In the genomic region with DNA sequence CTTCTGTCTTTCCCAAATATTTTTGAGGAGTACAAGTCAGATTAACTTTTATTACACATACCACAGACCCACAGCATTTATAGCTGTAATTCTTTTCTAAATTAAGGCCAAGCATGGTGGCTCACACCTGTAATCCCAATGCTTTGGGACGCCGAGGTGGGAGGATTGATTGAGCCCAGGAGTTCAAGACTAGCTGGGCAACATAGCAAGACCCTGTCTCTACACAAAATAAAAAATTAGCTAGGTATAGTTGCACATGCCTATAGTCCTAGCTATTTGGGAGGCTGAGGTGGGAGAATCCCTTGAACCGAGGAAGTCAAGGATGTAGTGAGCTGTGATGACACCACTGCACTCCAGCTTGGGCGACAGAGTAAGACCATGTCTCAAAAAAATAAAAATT, we compare ENCODE assay signal across 25 cellular contexts. TPM values are rescaled to one million over a fixed set of nuclear protein-coding genes. Genes with fewer than 3 reads are reported as not detected.
A peak's percentile ranks its signal among the peaks of the same experiment; 100 is the strongest.
DNase-seq lines count a peak whose midpoint lies in the region; ATAC-seq, FAIRE-seq and TF ChIP-seq lines count a peak whose summit lies in the region.
"Had no signal": no experiment of that assay in that cellular context is flagged by ENCODE, and none has a peak within 500 bp of the region (broad histone marks: within the 10 kb centered on the region; RNA-seq: fewer than 3 reads in every experiment).

No MANE protein-coding gene starts in this region.

- peak overlapping the region; percentile 48 for H3K4me3 Mint-ChIP-seq in activated T-helper 17 cell treated with anti-CD3 and anti-CD28 coated beads, Interleukin-2, amount 50 U/mL, for 72 hours
- H3K4me3 Mint-ChIP-seq in mesothelial cell of epicardium = no peak overlapping the region
- H3K4me3 Mint-ChIP-seq: B cell; CD4-positive, alpha-beta T cell; H9; HFFc6 had no signal

- H3K9me3 ChIP-seq in HepG2 (ENCODE audit: low read length) (no peaks in the 10 kb centered on the region), right lobe of liver (no peaks in the 10 kb centered on the region), endothelial cell of umbilical vein (replicated peaks; ENCODE audit: control insufficient read depth, insufficient read depth, low read length) (no peaks in the 10 kb centered on the region)
- H3K9me3 ChIP-seq: BLaER1 had no signal

- H2AFZ ChIP-seq in HepG2 (ENCODE audit: low read length) (no peak overlapping the region), endothelial cell of umbilical vein (ENCODE audit: low read depth, low read length) (no peak overlapping the region)
- H2AFZ ChIP-seq: GM23248 had no signal

- H3K27me3 Mint-ChIP-seq in activated T-helper 17 cell treated with anti-CD3 and anti-CD28 coated beads, Interleukin-2, amount 50 U/mL, for 72 hours = no peaks in the 10 kb centered on the region
- H3K27me3 Mint-ChIP-seq in mesothelial cell of epicardium (ENCODE audit: low read depth) = no peaks in the 10 kb centered on the region
- H3K27me3 Mint-ChIP-seq: CD4-positive, alpha-beta T cell had no signal

- no peak for TF ChIP-seq POLR2A in HepG2 (IDR thresholded peaks at IDR 0.05; ENCODE audit: insufficient read depth in 1 of 2, low read depth in 2 of 2, low read length in 2 of 2)
- no peak for TF ChIP-seq POLR2A in right lobe of liver (IDR thresholded peaks at IDR 0.05)
- no peak for TF ChIP-seq POLR2A in endothelial cell of umbilical vein (IDR thresholded peaks at IDR 0.05; ENCODE audit: low read depth, low read length)

- TF ChIP-seq CTCF in HepG2 (CRISPR knock-in tag; IDR thresholded peaks at IDR 0.05) (no peak), right lobe of liver (IDR thresholded peaks at IDR 0.05) (no peak), endothelial cell of umbilical vein (IDR thresholded peaks at IDR 0.05; ENCODE audit: extremely low read depth in 1 of 2, insufficient read depth in 1 of 2, low read depth in 1 of 2, low read length in 2 of 2) (no peak), mesothelial cell of epicardium (IDR thresholded peaks at IDR 0.05; ENCODE audit: unreplicated experiment) (no peak), foreskin fibroblast (IDR thresholded peaks at IDR 0.05; ENCODE audit: low read depth, low read length) (no peak)

- intact Hi-C loops in HepG2 (cut with micrococcal nuclease; ENCODE audit: unreplicated experiment) (no loop called here), right lobe of liver (cut with DNase I) (no loop called here), endothelial cell of umbilical vein (cut with micrococcal nuclease) (no loop called here), Right ventricle myocardium superior (cut with DNase I) (no loop called here)

- H4K20me1 ChIP-seq in HepG2 (ENCODE audit: insufficient read depth, low read length) = peaks cover 2% of the 10 kb centered on the region; the same call in 1 of the 2 replicates
- H4K20me1 ChIP-seq in endothelial cell of umbilical vein (replicated peaks; ENCODE audit: control insufficient read depth, extremely low read depth, insufficient read depth, low read length) = no peaks in the 10 kb centered on the region

- H3K4me2 ChIP-seq in HepG2 (ENCODE audit: low read depth, low read length) (peak overlapping the region; percentile 35), endothelial cell of umbilical vein (ENCODE audit: insufficient read depth, low read length) (no peak overlapping the region)
- H3K4me2 ChIP-seq: BLaER1 had no signal

- CTCF ChIA-PET in HepG2 (lab: Yijun Ruan, JAX; ENCODE audit: low intra/inter-chr PET ratio, low total read pairs) (no interaction called here), endothelial cell of umbilical vein (lab: Charles Lee) (interaction anchor here (1.5 to 1.8 kb wide), 2 partner anchors 8 to 9 kb away, joined by 3 to 6 read pairs; no protein-coding TSS in a partner anchor)

- H3K9me1 ChIP-seq in endothelial cell of umbilical vein (replicated peaks; ENCODE audit: control insufficient read depth, extremely low read depth, insufficient read depth, low read length) = no peaks in the 10 kb centered on the region

- H3K4me1 ChIP-seq in HepG2 (ENCODE audit: insufficient read depth, low read length) = peaks cover 72% of the 10 kb centered on the region
- H3K4me1 ChIP-seq in right lobe of liver = peaks cover 0 to 38% (median 10%) of the 10 kb centered on the region in 4 donors
- peaks cover 10% of the 10 kb centered on the region for H3K4me1 ChIP-seq in endothelial cell of umbilical vein (ENCODE audit: control insufficient read depth, extremely low read depth, insufficient read depth, low read length)

- H3K27me3 ChIP-seq in HepG2 (ENCODE audit: control insufficient read depth in 1 of 2, insufficient read depth in 2 of 2, low read length in 2 of 2) = no peaks in the 10 kb centered on the region; a peak in 1 of 5 replicates
- H3K27me3 ChIP-seq in right lobe of liver = no peaks in the 10 kb centered on the region
- no peaks in the 10 kb centered on the region for H3K27me3 ChIP-seq in endothelial cell of umbilical vein (ENCODE audit: control insufficient read depth in 2 of 2, insufficient read depth in 2 of 2, low read length in 2 of 2)

- in situ Hi-C loops in HepG2 (cut with HindIII; ENCODE audit: extremely low pct_ligation_motif_present, low pct_unique_long_range_greater_than_20kb) = no loop called here

- H3K4me3 ChIP-seq in HepG2 (replicated peaks in 1 of 3; ENCODE audit: insufficient read depth in 1 of 3, low read depth in 2 of 3, low read length in 3 of 3) = no peak overlapping the region; a peak in 1 of 6 replicates
- no peak overlapping the region for H3K4me3 ChIP-seq in right lobe of liver
- H3K4me3 ChIP-seq in endothelial cell of umbilical vein (replicated peaks in 1 of 3; ENCODE audit: insufficient read depth in 1 of 3, low read depth in 1 of 3, low read length in 3 of 3) = no peak overlapping the region
- no peak overlapping the region for H3K4me3 ChIP-seq in foreskin fibroblast (ENCODE audit: low read depth in 1 of 2, low read length in 2 of 2)
- H3K4me3 ChIP-seq: BLaER1, GM23248 had no signal

- POLR2A ChIA-PET in HepG2 (lab: Yijun Ruan, JAX) (interaction anchor here (1.3 kb wide), 1 partner anchor 10 kb away, joined by 8 read pairs; no protein-coding TSS in a partner anchor), endothelial cell of umbilical vein (lab: Charles Lee) (no interaction called here)

- FAIRE-seq in HepG2 (lab: Jason Lieb, UNC) (no peak), endothelial cell of umbilical vein (lab: Jason Lieb, UNC) (peak; percentile 38)
- FAIRE-seq: A204.1, D721Med, GM19239 had no signal

- TF ChIP-seq RAD21 in HepG2 (CRISPR knock-in tag; IDR thresholded peaks at IDR 0.05) = no peak

- H3K27ac Mint-ChIP-seq in activated T-helper 17 cell treated with anti-CD3 and anti-CD28 coated beads, Interleukin-2, amount 50 U/mL, for 72 hours = no peak overlapping the region
- H3K27ac Mint-ChIP-seq in mesothelial cell of epicardium = no peak overlapping the region
- H3K27ac Mint-ChIP-seq: B cell, HFFc6 had no signal

- peaks cover 0 to 10% of the 10 kb centered on the region in 2 experiments; a peak in 2 of 5 replicates for H3K36me3 ChIP-seq in HepG2 (replicated peaks in 1 of 2; ENCODE audit: control insufficient read depth in 1 of 2, insufficient read depth in 2 of 2, low read length in 2 of 2)
- H3K36me3 ChIP-seq in right lobe of liver = peaks cover 0 to 5% (median 0%) of the 10 kb centered on the region in 4 donors
- H3K36me3 ChIP-seq in endothelial cell of umbilical vein (ENCODE audit: control insufficient read depth in 2 of 2, extremely low read depth in 1 of 2, insufficient read depth in 2 of 2, low read length in 2 of 2) = no peaks in the 10 kb centered on the region
- H3K36me3 ChIP-seq: BLaER1 had no signal

- dilution Hi-C loops in endothelial cell of umbilical vein (cut with MboI; ENCODE audit: extremely low pct_ligation_motif_present, low sequenced_read_pairs) = no loop called here

- no peak for ATAC-seq in HepG2
- no peak for ATAC-seq in right lobe of liver
- ATAC-seq in activated T-helper 17 cell treated with anti-CD3 and anti-CD28 coated beads, Interleukin-2, amount 50 U/mL, for 72 hours (replicated peaks) = no peak
- no peak for ATAC-seq in Right ventricle myocardium superior (ENCODE audit: poor library complexity)
- ATAC-seq: HCT116 had no signal

- H3K4me1 Mint-ChIP-seq in activated T-helper 17 cell treated with anti-CD3 and anti-CD28 coated beads, Interleukin-2, amount 50 U/mL, for 72 hours = peaks cover 29% of the 10 kb centered on the region
- peaks cover 18% of the 10 kb centered on the region for H3K4me1 Mint-ChIP-seq in mesothelial cell of epicardium

- H3K27ac ChIP-seq in HepG2 (ENCODE audit: extremely low read length, insufficient read depth, low read length) = no peak overlapping the region
- H3K27ac ChIP-seq in right lobe of liver = peak overlapping the region in 1 of 3 donors; percentile 41
- H3K27ac ChIP-seq in endothelial cell of umbilical vein (ENCODE audit: insufficient read depth, low read depth, low read length) = no peak overlapping the region
- H3K27ac ChIP-seq: 22Rv1, BLaER1, C4-2B, GM23248 had no signal

- 94% methylated on average over 4 of the region's 4 CpGs for WGBS in HepG2 (ENCODE audit: low lambda C conversion rate)
- 100% methylated on average over 4 of the region's 4 CpGs for WGBS in right lobe of liver (ENCODE audit: insufficient coverage, low coverage, low lambda C conversion rate, missing lambda C conversion rate)

- no peak for DNase-seq in HepG2 (ENCODE audit: low spot score)
- DNase-seq in right lobe of liver = no peak
- DNase-seq in endothelial cell of umbilical vein (ENCODE audit: low read depth, low spot score) = no peak
- no peak for DNase-seq in mesothelial cell of epicardium (ENCODE audit: low spot score in 2 of 2, unreplicated experiment in 2 of 2)
- no peak for DNase-seq in foreskin fibroblast
- no peak for DNase-seq in effector CD4-positive, alpha-beta T cell
- no peak for DNase-seq in Right ventricle myocardium superior
- DNase-seq: CD4-positive, alpha-beta T cell; CD8-positive, alpha-beta memory T cell; DMS 273 treated with DMSO at 0.1 percent for 48 hours; DMS79; EL; GDM1; GM23248; H9; HFFc6 had no signal

- H3K9ac ChIP-seq in HepG2 (ENCODE audit: insufficient read depth, low read depth, low read length) (peak overlapping the region; percentile 37; the same call in 1 of the 2 replicates), endothelial cell of umbilical vein (replicated peaks; ENCODE audit: extremely low read depth, insufficient read depth, low read length) (no peak overlapping the region)
- H3K9ac ChIP-seq: BLaER1, GM23248 had no signal

- TF ChIP-seq EP300 in HepG2 (IDR thresholded peaks at IDR 0.05; ENCODE audit: low read depth in 2 of 2, low read length in 2 of 2) (no peak), HepG2 (CRISPR knock-in tag; IDR thresholded peaks at IDR 0.05; ENCODE audit: borderline replicate concordance) (no peak)

- peaks cover 96% of the 10 kb centered on the region for H3K36me3 Mint-ChIP-seq in activated T-helper 17 cell treated with anti-CD3 and anti-CD28 coated beads, Interleukin-2, amount 50 U/mL, for 72 hours (ENCODE audit: low read depth)
- peaks cover 9% of the 10 kb centered on the region for H3K36me3 Mint-ChIP-seq in mesothelial cell of epicardium

- peaks cover 95% of the 10 kb centered on the region for H3K79me2 ChIP-seq in HepG2 (ENCODE audit: insufficient read depth, low read length)
- peaks cover 20% of the 10 kb centered on the region for H3K79me2 ChIP-seq in endothelial cell of umbilical vein (ENCODE audit: control insufficient read depth, insufficient read depth, low read length)

- BruUV-seq in HepG2 (replicated peaks; lab: Mats Ljungman, UMichigan) (no TSS peak), endothelial cell of umbilical vein (replicated peaks; lab: Mats Ljungman, UMichigan) (no TSS peak)

- H3K9me3 Mint-ChIP-seq in activated T-helper 17 cell treated with anti-CD3 and anti-CD28 coated beads, Interleukin-2, amount 50 U/mL, for 72 hours = no peaks in the 10 kb centered on the region
- peaks cover 3% of the 10 kb centered on the region for H3K9me3 Mint-ChIP-seq in mesothelial cell of epicardium
- H3K9me3 Mint-ChIP-seq: CD4-positive, alpha-beta T cell; CD8-positive, alpha-beta memory T cell; HFFc6 had no signal

RNA-seq across cellular contexts. Expression of a gene that starts 7.0 kb away (rescaled TPM):
- total RNA-seq in HepG2 (2016; rRNA removed; fragmentation: Illumina TruSeq; extraction: Trizol) (46.6 and 69.1 TPM in 2 replicates), right lobe of liver (10 to 100 TPM; 41.9 to 74.2 (median 48.4) TPM), endothelial cell of umbilical vein (12.7 and 19.5 TPM in 2 replicates), mesothelial cell of epicardium (31.4 to 31.9 TPM (median 31.5 TPM) in 3 replicates), Right ventricle myocardium superior (12.5 TPM)
- 75.4 and 77.4 TPM in 2 replicates for total RNA-seq in HepG2 (2016; cell fraction: cytosol; rRNA removed; fragmentation: Illumina TruSeq; extraction: Trizol; ENCODE audit: low read depth)
- 45.6 and 69.2 TPM in 2 replicates for total RNA-seq in HepG2 (2016; cell fraction: insoluble cytoplasmic fraction; rRNA removed; fragmentation: Illumina TruSeq; extraction: Trizol)
- 44.8 and 48.7 TPM in 2 replicates for total RNA-seq in HepG2 (2016; cell fraction: membrane; rRNA removed; fragmentation: Illumina TruSeq; extraction: Trizol)
- 37.1 and 40.3 TPM in 2 replicates for total RNA-seq in HepG2 (2016; cell fraction: nucleus; rRNA removed; fragmentation: Illumina TruSeq; extraction: Trizol)
- polyA plus RNA-seq in HepG2 (2011; rRNA removed) (33.8 and 45.7 TPM in 2 replicates), endothelial cell of umbilical vein (7.0 and 7.4 TPM in 2 replicates)
- 38.7 and 54.1 TPM in 2 replicates for polyA plus RNA-seq in HepG2 (2011; cell fraction: cytosol; rRNA removed)
- 18.4 and 20.7 TPM in 2 replicates for polyA plus RNA-seq in HepG2 (2011; cell fraction: nucleus; rRNA removed)
- 38.8 and 40.2 TPM in 2 replicates for polyA plus RNA-seq in HepG2 (2012)
- polyA plus RNA-seq in HepG2 (2016; cell fraction: cytosol; fragmentation: Illumina TruSeq; extraction: Trizol; ENCODE audit: low read depth) = 2.3 and 2.6 TPM in 2 replicates
- polyA plus RNA-seq in HepG2 (2016; cell fraction: insoluble cytoplasmic fraction; fragmentation: Illumina TruSeq; extraction: Trizol; ENCODE audit: low read depth) = 45.8 and 48.8 TPM in 2 replicates
- polyA plus RNA-seq in HepG2 (2016; cell fraction: membrane; fragmentation: Illumina TruSeq; extraction: Trizol; ENCODE audit: low read depth) = 11.5 and 13.5 TPM in 2 replicates
- polyA plus RNA-seq in HepG2 (2016; cell fraction: nucleus; fragmentation: Illumina TruSeq; extraction: Trizol; ENCODE audit: insufficient read depth, low read depth) = 29.0 and 30.6 TPM in 2 replicates
- 16.0 and 66.0 TPM in 2 replicates for polyA minus RNA-seq in HepG2 (2011; rRNA and poly(A)+ RNA removed; ENCODE audit: low replicate concordance)
- 50.3 and 55.0 TPM in 2 replicates for polyA minus RNA-seq in HepG2 (2011; cell fraction: cytosol; rRNA and poly(A)+ RNA removed)
- polyA minus RNA-seq in HepG2 (2011; cell fraction: nucleus; rRNA and poly(A)+ RNA removed) = 53.4 and 59.3 TPM in 2 replicates
- 100 to 1,000 TPM in 1 of 2 donors, 10 to 100 TPM in 1; 68.8 to 125 TPM for total RNA-seq in activated T-helper 17 cell treated with anti-CD3 and anti-CD28 coated beads, Interleukin-2, amount 50 U/mL, for 72 hours
- 7.0 and 8.0 TPM in 2 replicates for polyA plus RNA-seq in endothelial cell of umbilical vein (2011; cell fraction: cytosol; rRNA removed)
- 6.7 TPM in 2 replicates for polyA plus RNA-seq in endothelial cell of umbilical vein (2011; cell fraction: nucleus; rRNA removed)
- 9.5 and 10.6 TPM in 2 replicates for polyA plus RNA-seq in endothelial cell of umbilical vein (2012)
- 22.5 and 29.6 TPM in 2 replicates for polyA minus RNA-seq in endothelial cell of umbilical vein
- 10.1 TPM for polyA minus RNA-seq in endothelial cell of umbilical vein (2011; cell fraction: cytosol; rRNA and poly(A)+ RNA removed)
- 7.2 and 15.1 TPM in 2 replicates for polyA minus RNA-seq in endothelial cell of umbilical vein (2011; cell fraction: nucleus; rRNA and poly(A)+ RNA removed)

RNA-seq across cellular contexts. Expression of a gene that starts 56.0 kb away (rescaled TPM):
- total RNA-seq in HepG2 (2016; rRNA removed; fragmentation: Illumina TruSeq; extraction: Trizol) = 6.9 and 10.1 TPM in 2 replicates
- total RNA-seq in HepG2 (2016; cell fraction: cytosol; rRNA removed; fragmentation: Illumina TruSeq; extraction: Trizol; ENCODE audit: low read depth) = 2.9 and 3.5 TPM in 2 replicates
- total RNA-seq in HepG2 (2016; cell fraction: insoluble cytoplasmic fraction; rRNA removed; fragmentation: Illumina TruSeq; extraction: Trizol) = 7.6 and 9.8 TPM in 2 replicates
- total RNA-seq in HepG2 (2016; cell fraction: membrane; rRNA removed; fragmentation: Illumina TruSeq; extraction: Trizol) = 9.4 and 10.1 TPM in 2 replicates
- 4.8 and 5.8 TPM in 2 replicates for total RNA-seq in HepG2 (2016; cell fraction: nucleus; rRNA removed; fragmentation: Illumina TruSeq; extraction: Trizol)
- 8.4 TPM in 2 replicates for polyA plus RNA-seq in HepG2 (2011; rRNA removed)
- 6.0 and 8.1 TPM in 2 replicates for polyA plus RNA-seq in HepG2 (2011; cell fraction: cytosol; rRNA removed)
- polyA plus RNA-seq in HepG2 (2011; cell fraction: nucleus; rRNA removed) = 2.7 and 3.6 TPM in 2 replicates
- polyA plus RNA-seq in HepG2 (2012) = 7.8 and 8.1 TPM in 2 replicates
- polyA plus RNA-seq in HepG2 (2016; cell fraction: cytosol; fragmentation: Illumina TruSeq; extraction: Trizol; ENCODE audit: low read depth) = 3.6 and 3.7 TPM in 2 replicates
- 9.2 and 9.4 TPM in 2 replicates for polyA plus RNA-seq in HepG2 (2016; cell fraction: insoluble cytoplasmic fraction; fragmentation: Illumina TruSeq; extraction: Trizol; ENCODE audit: low read depth)
- 6.7 and 7.3 TPM in 2 replicates for polyA plus RNA-seq in HepG2 (2016; cell fraction: membrane; fragmentation: Illumina TruSeq; extraction: Trizol; ENCODE audit: low read depth)
- 5.8 and 6.1 TPM in 2 replicates for polyA plus RNA-seq in HepG2 (2016; cell fraction: nucleus; fragmentation: Illumina TruSeq; extraction: Trizol; ENCODE audit: insufficient read depth, low read depth)
- polyA minus RNA-seq in HepG2 (2011; rRNA and poly(A)+ RNA removed; ENCODE audit: low replicate concordance) = 5.8 and 9.0 TPM in 2 replicates
- polyA minus RNA-seq in HepG2 (2011; cell fraction: cytosol; rRNA and poly(A)+ RNA removed) = 5.5 and 6.2 TPM in 2 replicates
- polyA minus RNA-seq in HepG2 (2011; cell fraction: nucleus; rRNA and poly(A)+ RNA removed) = 13.5 and 13.8 TPM in 2 replicates
- total RNA-seq in right lobe of liver = 10 to 100 TPM; 24.3 to 28.5 (median 26.8) TPM
- 10 to 100 TPM; 19.5 to 25.2 TPM for total RNA-seq in activated T-helper 17 cell treated with anti-CD3 and anti-CD28 coated beads, Interleukin-2, amount 50 U/mL, for 72 hours
- total RNA-seq in endothelial cell of umbilical vein = 14.5 and 19.4 TPM in 2 replicates
- polyA plus RNA-seq in endothelial cell of umbilical vein = 8.3 and 10.5 TPM in 2 replicates
- 11.0 and 11.2 TPM in 2 replicates for polyA plus RNA-seq in endothelial cell of umbilical vein (2011; cell fraction: cytosol; rRNA removed)
- 4.3 and 5.8 TPM in 2 replicates for polyA plus RNA-seq in endothelial cell of umbilical vein (2011; cell fraction: nucleus; rRNA removed)
- polyA plus RNA-seq in endothelial cell of umbilical vein (2012) = 15.8 and 19.0 TPM in 2 replicates
- polyA minus RNA-seq in endothelial cell of umbilical vein = 14.0 and 17.8 TPM in 2 replicates
- 9.6 TPM for polyA minus RNA-seq in endothelial cell of umbilical vein (2011; cell fraction: cytosol; rRNA and poly(A)+ RNA removed)
- 5.6 and 5.9 TPM in 2 replicates for polyA minus RNA-seq in endothelial cell of umbilical vein (2011; cell fraction: nucleus; rRNA and poly(A)+ RNA removed)
- total RNA-seq in mesothelial cell of epicardium = 7.9 to 8.5 TPM (median 8.0 TPM) in 3 replicates
- total RNA-seq in Right ventricle myocardium superior = 16.7 TPM
